1 cellular context compared by ENCODE assay signal in the genomic region with DNA sequence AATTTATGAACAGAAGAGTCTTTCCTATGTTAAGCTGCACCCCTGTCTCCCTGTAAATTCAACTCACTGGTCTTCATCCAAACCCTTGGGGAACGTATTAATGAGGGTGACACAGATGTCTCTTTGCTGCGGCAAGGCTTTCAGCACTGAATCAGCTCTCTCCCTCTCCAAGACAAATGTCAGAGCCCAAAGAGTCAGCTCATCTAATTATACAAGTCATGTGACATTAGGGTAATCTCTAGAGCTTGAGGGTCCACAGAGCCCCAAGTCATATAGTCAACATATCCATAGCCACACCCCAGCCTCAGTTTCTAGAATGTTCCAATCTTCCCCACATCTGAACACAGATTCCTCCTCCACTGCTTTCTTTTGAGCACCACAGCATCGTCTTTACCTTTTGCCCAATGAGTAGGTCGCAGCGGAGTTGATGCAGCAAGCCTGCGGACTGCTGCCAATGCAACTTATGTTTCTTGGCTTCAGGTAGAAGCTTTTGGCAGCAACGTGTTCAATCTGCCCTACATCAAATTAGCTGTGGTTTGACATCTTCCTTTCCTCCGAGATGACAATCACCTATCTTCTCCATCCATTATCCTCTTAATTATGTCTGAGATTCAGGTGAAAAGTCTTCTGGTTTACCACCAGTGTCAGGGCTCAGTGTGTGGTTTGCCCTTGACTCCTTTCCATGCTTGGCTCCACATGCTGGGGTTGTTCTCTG.
TF ChIP-seq lines count a peak whose summit lies in the region.

No MANE protein-coding gene starts in this region.

TF ChIP-seq in WTC11, 78 proteins besides CTCF, POLR2A, EP300 and RAD21 (continued from another document):
- TF ChIP-seq, protein P1, sequence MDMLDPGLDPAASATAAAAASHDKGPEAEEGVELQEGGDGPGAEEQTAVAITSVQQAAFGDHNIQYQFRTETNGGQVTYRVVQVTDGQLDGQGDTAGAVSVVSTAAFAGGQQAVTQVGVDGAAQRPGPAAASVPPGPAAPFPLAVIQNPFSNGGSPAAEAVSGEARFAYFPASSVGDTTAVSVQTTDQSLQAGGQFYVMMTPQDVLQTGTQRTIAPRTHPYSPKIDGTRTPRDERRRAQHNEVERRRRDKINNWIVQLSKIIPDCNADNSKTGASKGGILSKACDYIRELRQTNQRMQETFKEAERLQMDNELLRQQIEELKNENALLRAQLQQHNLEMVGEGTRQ (CRISPR knock-in tag; IDR thresholded peaks at IDR 0.05), result no peak
- no peak for TF ChIP-seq ZNF219 (CRISPR knock-in tag; IDR thresholded peaks at IDR 0.05; ENCODE audit: borderline replicate concordance)
- TF ChIP-seq, protein P2, sequence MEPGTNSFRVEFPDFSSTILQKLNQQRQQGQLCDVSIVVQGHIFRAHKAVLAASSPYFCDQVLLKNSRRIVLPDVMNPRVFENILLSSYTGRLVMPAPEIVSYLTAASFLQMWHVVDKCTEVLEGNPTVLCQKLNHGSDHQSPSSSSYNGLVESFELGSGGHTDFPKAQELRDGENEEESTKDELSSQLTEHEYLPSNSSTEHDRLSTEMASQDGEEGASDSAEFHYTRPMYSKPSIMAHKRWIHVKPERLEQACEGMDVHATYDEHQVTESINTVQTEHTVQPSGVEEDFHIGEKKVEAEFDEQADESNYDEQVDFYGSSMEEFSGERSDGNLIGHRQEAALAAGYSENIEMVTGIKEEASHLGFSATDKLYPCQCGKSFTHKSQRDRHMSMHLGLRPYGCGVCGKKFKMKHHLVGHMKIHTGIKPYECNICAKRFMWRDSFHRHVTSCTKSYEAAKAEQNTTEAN (CRISPR knock-in tag; IDR thresholded peaks at IDR 0.05), result no peak
- TF ChIP-seq TEAD4 (CRISPR knock-in tag; IDR thresholded peaks at IDR 0.05), result no peak
- no peak for TF ChIP-seq OVOL2 (CRISPR knock-in tag; IDR thresholded peaks at IDR 0.05; ENCODE audit: borderline replicate concordance)
- TF ChIP-seq ESRRA (CRISPR knock-in tag; IDR thresholded peaks at IDR 0.05; ENCODE audit: borderline replicate concordance), result no peak
- no peak for TF ChIP-seq GRHL2 (CRISPR knock-in tag; IDR thresholded peaks at IDR 0.05; ENCODE audit: insufficient replicate concordance, severe bottlenecking)
- TF ChIP-seq ZBTB21 (CRISPR knock-in tag; IDR thresholded peaks at IDR 0.05; ENCODE audit: borderline replicate concordance), result no peak
- TF ChIP-seq, protein P3, sequence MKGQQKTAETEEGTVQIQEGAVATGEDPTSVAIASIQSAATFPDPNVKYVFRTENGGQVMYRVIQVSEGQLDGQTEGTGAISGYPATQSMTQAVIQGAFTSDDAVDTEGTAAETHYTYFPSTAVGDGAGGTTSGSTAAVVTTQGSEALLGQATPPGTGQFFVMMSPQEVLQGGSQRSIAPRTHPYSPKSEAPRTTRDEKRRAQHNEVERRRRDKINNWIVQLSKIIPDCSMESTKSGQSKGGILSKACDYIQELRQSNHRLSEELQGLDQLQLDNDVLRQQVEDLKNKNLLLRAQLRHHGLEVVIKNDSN (CRISPR knock-in tag; IDR thresholded peaks at IDR 0.05), result no peak
- TF ChIP-seq FOXP1 (CRISPR knock-in tag; IDR thresholded peaks at IDR 0.05; ENCODE audit: borderline replicate concordance), result no peak
- TF ChIP-seq, protein P4, sequence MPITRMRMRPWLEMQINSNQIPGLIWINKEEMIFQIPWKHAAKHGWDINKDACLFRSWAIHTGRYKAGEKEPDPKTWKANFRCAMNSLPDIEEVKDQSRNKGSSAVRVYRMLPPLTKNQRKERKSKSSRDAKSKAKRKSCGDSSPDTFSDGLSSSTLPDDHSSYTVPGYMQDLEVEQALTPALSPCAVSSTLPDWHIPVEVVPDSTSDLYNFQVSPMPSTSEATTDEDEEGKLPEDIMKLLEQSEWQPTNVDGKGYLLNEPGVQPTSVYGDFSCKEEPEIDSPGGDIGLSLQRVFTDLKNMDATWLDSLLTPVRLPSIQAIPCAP (CRISPR knock-in tag; IDR thresholded peaks at IDR 0.05), result no peak
TF ChIP-seq in WTC11: peak in this region for 0.
